In the genomic region with DNA sequence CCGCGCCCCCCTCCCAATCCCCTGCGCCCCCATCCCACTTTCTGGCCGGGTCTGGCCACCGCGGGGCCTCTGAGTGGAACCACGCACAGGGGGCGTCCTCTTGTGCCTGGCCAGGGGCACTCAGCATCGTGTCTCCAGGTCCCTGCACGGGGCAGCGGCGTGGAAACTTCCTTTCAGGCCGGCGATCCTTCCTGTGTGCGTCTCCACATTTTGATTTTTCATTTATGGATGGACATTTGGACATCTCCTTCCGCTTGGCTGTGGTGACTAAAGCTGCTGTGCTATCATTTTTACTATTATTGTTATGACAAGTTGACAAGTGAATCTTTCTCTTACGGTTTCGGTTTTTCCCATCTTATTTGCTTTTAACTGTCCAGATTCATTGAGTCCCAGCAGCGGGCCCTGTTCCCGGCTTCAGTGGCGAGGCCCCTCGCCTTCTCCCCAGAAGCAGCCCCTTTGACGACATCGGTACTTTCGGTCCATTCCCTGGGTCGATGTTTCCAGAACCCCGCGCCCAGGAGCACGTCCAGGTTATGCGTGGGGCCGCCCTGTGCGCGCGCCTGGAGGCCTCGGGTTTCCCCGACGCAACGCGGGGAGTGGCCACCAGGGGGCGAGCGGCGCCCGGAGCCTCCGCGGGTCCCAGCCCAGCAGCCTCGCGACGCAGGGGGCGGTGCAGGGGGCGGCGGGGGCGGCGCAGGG, we compare ENCODE assay signal across 8 cellular contexts. TPM values are rescaled to one million over a fixed set of nuclear protein-coding genes. Genes with fewer than 3 reads are reported as not detected.
DNase-seq lines count a peak whose midpoint lies in the region; ATAC-seq, FAIRE-seq and TF ChIP-seq lines count a peak whose summit lies in the region.

No MANE protein-coding gene starts in this region.

- H3K27me3 ChIP-seq in keratinocyte (ENCODE audit: control insufficient read depth, extremely low read depth, insufficient read depth, low read length), result peaks cover 22% of the 10 kb centered on the region

- POLR2A ChIA-PET in HEK293T (lab: Yijun Ruan, JAX), result no interaction called here

- H3K4me1 ChIP-seq in keratinocyte (ENCODE audit: control insufficient read depth, extremely low read depth, insufficient read depth, low read length), result no peaks in the 10 kb centered on the region

- H3K9me1 ChIP-seq in keratinocyte (ENCODE audit: control insufficient read depth, extremely low read depth, insufficient read depth, low read length), result no peaks in the 10 kb centered on the region

- H3K9me3 ChIP-seq in keratinocyte (ENCODE audit: control insufficient read depth, low read depth, low read length), result no peaks in the 10 kb centered on the region

- no peak overlapping the region for H3K27ac ChIP-seq in keratinocyte (ENCODE audit: control insufficient read depth, insufficient read depth, low read length)

- H3K4me2 ChIP-seq in keratinocyte (ENCODE audit: control insufficient read depth, extremely low read depth, insufficient read depth, low read depth, low read length), result peak overlapping the region; percentile 93

- no peaks in the 10 kb centered on the region for H4K20me1 ChIP-seq in keratinocyte (ENCODE audit: control insufficient read depth, extremely low read depth, insufficient read depth, low read length)

- H3K4me3 ChIP-seq in cardiac fibroblast (replicated peaks in 1 of 2; ENCODE audit: low read depth in 2 of 2, low read length in 2 of 2) (peak overlapping the region; percentile 58 to 64), keratinocyte (ENCODE audit: control insufficient read depth in 2 of 3, extremely low read depth in 1 of 3, insufficient read depth in 2 of 3, low read depth in 1 of 3, low read length in 3 of 3) (peak overlapping the region; percentile 37 to 84 (median 73))

- no peaks in the 10 kb centered on the region for H3K79me2 ChIP-seq in keratinocyte (ENCODE audit: control insufficient read depth, insufficient read depth, low read length)

- H3K9ac ChIP-seq in keratinocyte (ENCODE audit: control insufficient read depth, extremely low read depth, insufficient read depth, low read length), result peak overlapping the region; percentile 56

- no peak for ATAC-seq in GM21825 (IDR thresholded peaks at IDR 0.05; ENCODE audit: unreplicated experiment)

- DNase-seq in DMS153 treated with DMSO at 0.1 percent for 48 hours (lab: John Stamatoyannopoulos, UW; ENCODE audit: unreplicated experiment), result peak; percentile 18
- peak; percentile 92 for DNase-seq in HEK293T (ENCODE audit: extremely low spot score)
- DNase-seq in NCI-H2107 treated with DMSO at 0.1 percent for 48 hours (lab: John Stamatoyannopoulos, UW; ENCODE audit: unreplicated experiment), result peak; percentile 26
- DNase-seq in activated CD4-positive, CD25-positive, alpha-beta regulatory T cell treated with anti-CD3 and anti-CD28 coated beads, Interleukin-2, amount 50 U/mL, for 16 hours (ENCODE audit: low read depth, low spot score), result peak; percentile 75
- DNase-seq in cardiac fibroblast (ENCODE audit: low read depth in 2 of 2), result peak; percentile 71 to 76
- no peak for DNase-seq in keratinocyte (ENCODE audit: low read depth, low spot score)
- peak; percentile 84 to 90 for DNase-seq in stimulated activated CD4-positive, alpha-beta T cell treated with anti-CD3 and anti-CD28 coated beads, Interleukin-15, amount 100 ng/mL, for 1 hour (ENCODE audit: low read depth in 1 of 2, low spot score in 1 of 2)

- peak overlapping the region; percentile 90 for H2AFZ ChIP-seq in keratinocyte (ENCODE audit: control insufficient read depth, low read length)

- no peak for FAIRE-seq in keratinocyte (lab: Jason Lieb, UNC)

- CTCF ChIA-PET in HEK293T (lab: Yijun Ruan, JAX), result no interaction called here

- peak; percentile 63 for TF ChIP-seq CTCF in cardiac fibroblast (IDR thresholded peaks at IDR 0.05; ENCODE audit: low read depth, low read length)
- peak; percentile 50 to 79 (median 77) for TF ChIP-seq CTCF in keratinocyte (optimal IDR thresholded peaks at IDR 0.05 in 1 of 3, IDR thresholded peaks at IDR 0.05 in 1 of 3, conservative IDR thresholded peaks at IDR 0.05 in 1 of 3; ENCODE audit: extremely low read depth in 1 of 3, insufficient read depth in 2 of 3, low read length in 3 of 3)

- H3K36me3 ChIP-seq in keratinocyte (ENCODE audit: control insufficient read depth in 2 of 2, extremely low read depth in 1 of 2, insufficient read depth in 2 of 2, low read length in 2 of 2), result no peaks in the 10 kb centered on the region

- dilution Hi-C loops in keratinocyte (cut with MboI; ENCODE audit: extremely low pct_ligation_motif_present, low sequenced_read_pairs), result no loop called here

TF ChIP-seq in HEK293T, 16 proteins besides CTCF, POLR2A, EP300 and RAD21:
- TF ChIP-seq ZNF384 (IDR thresholded peaks at IDR 0.05) (no peak), SUZ12 (IDR thresholded peaks at IDR 0.05) (no peak), ARNT (IDR thresholded peaks at IDR 0.05) (no peak), CTBP1 (IDR thresholded peaks at IDR 0.05; ENCODE audit: borderline replicate concordance) (no peak), FOXA1 (IDR thresholded peaks at IDR 0.05) (no peak), L3MBTL2 (conservative IDR thresholded peaks at IDR 0.05) (peak; percentile 34; the same call in 1 of the 2 replicates), FOXK2 (IDR thresholded peaks at IDR 0.05) (no peak), SP1 (IDR thresholded peaks at IDR 0.05) (no peak), TARDBP (IDR thresholded peaks at IDR 0.05) (peak; percentile 69; the same call in 1 of the 2 replicates), HDGF (IDR thresholded peaks at IDR 0.05; ENCODE audit: borderline replicate concordance) (no peak), FOXM1 (IDR thresholded peaks at IDR 0.05; ENCODE audit: borderline replicate concordance) (peak; percentile 28; the same call in 1 of the 2 replicates), NFRKB (IDR thresholded peaks at IDR 0.05) (no peak)
- TF ChIP-seq, protein P1, sequence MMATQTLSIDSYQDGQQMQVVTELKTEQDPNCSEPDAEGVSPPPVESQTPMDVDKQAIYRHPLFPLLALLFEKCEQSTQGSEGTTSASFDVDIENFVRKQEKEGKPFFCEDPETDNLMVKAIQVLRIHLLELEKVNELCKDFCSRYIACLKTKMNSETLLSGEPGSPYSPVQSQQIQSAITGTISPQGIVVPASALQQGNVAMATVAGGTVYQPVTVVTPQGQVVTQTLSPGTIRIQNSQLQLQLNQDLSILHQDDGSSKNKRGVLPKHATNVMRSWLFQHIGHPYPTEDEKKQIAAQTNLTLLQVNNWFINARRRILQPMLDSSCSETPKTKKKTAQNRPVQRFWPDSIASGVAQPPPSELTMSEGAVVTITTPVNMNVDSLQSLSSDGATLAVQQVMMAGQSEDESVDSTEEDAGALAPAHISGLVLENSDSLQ (IDR thresholded peaks at IDR 0.05), result no peak

RNA-seq across cellular contexts. Expression of a gene that starts 12.4 kb away (rescaled TPM):
- polyA plus RNA-seq in keratinocyte, result 3.8 to 4.5 TPM (median 3.9 TPM) in 3 replicates
- polyA plus RNA-seq in keratinocyte (2011; ENCODE audit: low read depth), result 0.42 TPM
- polyA plus RNA-seq in keratinocyte (2011; cell fraction: cytosol; rRNA removed), result 2.2 and 4.2 TPM in 2 replicates
- polyA plus RNA-seq in keratinocyte (2011; cell fraction: nucleus; rRNA removed), result 6.5 and 12.5 TPM in 2 replicates
- polyA plus RNA-seq in keratinocyte (2012; ENCODE audit: low replicate concordance), result 2.9 and 12.5 TPM in 2 replicates
- 4.9 to 10.3 TPM (median 9.8 TPM) in 3 replicates for polyA minus RNA-seq in keratinocyte
- 10.9 TPM for polyA minus RNA-seq in keratinocyte (2011; cell fraction: cytosol; rRNA and poly(A)+ RNA removed)
- 10.9 and 13.1 TPM in 2 replicates for polyA minus RNA-seq in keratinocyte (2011; cell fraction: nucleus; rRNA and poly(A)+ RNA removed)
